22 cellular contexts compared by ENCODE assay signal in genomic region chr13:28110414-28110813, GRCh38. TPM values are rescaled to one million over a fixed set of nuclear protein-coding genes. Genes with fewer than 3 reads are reported as not detected.
DNase-seq lines count a peak whose midpoint lies in the region; ATAC-seq, FAIRE-seq and TF ChIP-seq lines count a peak whose summit lies in the region.
"Had no signal": no experiment of that assay in that cellular context is flagged by ENCODE, and none has a peak within 500 bp of the region (broad histone marks: within the 10 kb centered on the region; RNA-seq: fewer than 3 reads in every experiment).

No MANE protein-coding gene starts in this region.

- H4K20me1 ChIP-seq in PC-3 (ENCODE audit: low read length): no peaks in the 10 kb centered on the region
- no peaks in the 10 kb centered on the region for H4K20me1 ChIP-seq in H1 (replicated peaks in 1 of 2; ENCODE audit: control insufficient read depth in 1 of 2, insufficient read depth in 2 of 2, low read length in 2 of 2)
- H4K20me1 ChIP-seq in PC-9 (ENCODE audit: insufficient read depth): no peaks in the 10 kb centered on the region

- H3K4me3 Mint-ChIP-seq in stimulated activated effector memory CD8-positive, alpha-beta T cell treated with anti-CD3 and anti-CD28 coated beads, Interleukin-12 subunit alpha, Interleukin-12 subunit beta, amount 100 ng/mL, for 72 hours: no peak overlapping the region
- H3K4me3 Mint-ChIP-seq: CD4-positive, CD25-positive, alpha-beta regulatory T cell; CD8-positive, alpha-beta memory T cell; HFFc6 had no signal

- POLR2A ChIA-PET in PC-3 (lab: Charles Lee; ENCODE audit: unreplicated experiment) (no interaction called here), H1 (lab: Charles Lee; ENCODE audit: partially characterized antibody) (no interaction called here), PC-9 (lab: Charles Lee; ENCODE audit: unreplicated experiment) (no interaction called here)

- H2AFZ ChIP-seq in PC-3 (ENCODE audit: low read length) (no peak overlapping the region), H1 (ENCODE audit: low read length) (peak overlapping the region; percentile 49; the same call in 1 of the 2 replicates), PC-9 (no peak overlapping the region)

- no peak overlapping the region for H4K5ac ChIP-seq in H1 (ENCODE audit: insufficient read length, low read depth, low read length)

- no peaks in the 10 kb centered on the region for H3K9me3 Mint-ChIP-seq in stimulated activated effector memory CD8-positive, alpha-beta T cell treated with anti-CD3 and anti-CD28 coated beads, Interleukin-12 subunit alpha, Interleukin-12 subunit beta, amount 100 ng/mL, for 72 hours
- H3K9me3 Mint-ChIP-seq: CD8-positive, alpha-beta memory T cell; HFFc6 had no signal

- no peaks in the 10 kb centered on the region for H3F3A ChIP-seq in PC-3 (ENCODE audit: low read length, unreplicated experiment)
- H3F3A ChIP-seq in PC-9 (ENCODE audit: insufficient read depth, low read depth): no peaks in the 10 kb centered on the region

- H3K14ac ChIP-seq in H1 (ENCODE audit: insufficient read length): no peak overlapping the region

- H3K9ac ChIP-seq in PC-3 (ENCODE audit: low read length) (no peak overlapping the region), H1 (replicated peaks in 1 of 4; ENCODE audit: extremely low read depth in 1 of 4, low read depth in 3 of 4, low read length in 3 of 4) (no peak overlapping the region)

- intact Hi-C loops in PC-3 (cut with micrococcal nuclease): no loop called here
- intact Hi-C loops in PC-9 (cut with micrococcal nuclease; ENCODE audit: unreplicated experiment): no loop called here

- TF ChIP-seq EP300 in H1 (IDR thresholded peaks at IDR 0.05; ENCODE audit: borderline replicate concordance in 1 of 2, low read depth in 2 of 2, low read length in 2 of 2): no peak

- H3K36me3 ChIP-seq in PC-3 (ENCODE audit: low read depth, low read length) (no peaks in the 10 kb centered on the region), H1 (ENCODE audit: control insufficient read depth in 2 of 4, insufficient read depth in 4 of 4, low read length in 3 of 4) (no peaks in the 10 kb centered on the region), PC-9 (ENCODE audit: low read depth) (no peaks in the 10 kb centered on the region)
- H3K36me3 ChIP-seq in effector memory CD4-positive, alpha-beta T cell (ENCODE audit: control insufficient read depth, insufficient read depth, low read length): no peaks in the 10 kb centered on the region
- H3K36me3 ChIP-seq: BE2C had no signal

- H3K27me3 ChIP-seq in PC-3 (ENCODE audit: low read length): 0 out of 2 replicates have a peak, but pooled peaks cover 4% of the 10 kb centered on the region
- H3K27me3 ChIP-seq in H1 (replicated peaks in 1 of 4; ENCODE audit: control insufficient read depth in 3 of 4, extremely low read depth in 1 of 4, insufficient read depth in 3 of 4, low read length in 3 of 4): no peaks in the 10 kb centered on the region; a peak in 1 of 7 replicates
- no peaks in the 10 kb centered on the region for H3K27me3 ChIP-seq in effector memory CD4-positive, alpha-beta T cell (replicated peaks; ENCODE audit: control insufficient read depth, insufficient read depth, low read length, poor library complexity, severe bottlenecking)
- peaks cover 32% of the 10 kb centered on the region for H3K27me3 ChIP-seq in PC-9 (ENCODE audit: insufficient read depth, low read depth)

- H3K23me2 ChIP-seq in H1 (ENCODE audit: low read depth, low read length): no peaks in the 10 kb centered on the region

- H3K56ac ChIP-seq in H1 (replicated peaks; ENCODE audit: insufficient read length, low read depth, low read length): no peak overlapping the region

- 87% methylated on average over 3 of the region's 3 CpGs; no CpG with 5 or more reads in 1 of the 2 experiments for WGBS in H1 (ENCODE audit: extremely low coverage in 1 of 2, insufficient coverage in 1 of 2, insufficient read length in 1 of 2, insufficient replicate concordance in 2 of 2, low coverage in 1 of 2, low lambda C conversion rate in 2 of 2, missing lambda C conversion rate in 1 of 2), 2 experiments

- CTCF ChIA-PET in PC-3 (lab: Charles Lee) (no interaction called here), H1 (lab: Charles Lee; ENCODE audit: partially characterized antibody) (interaction anchor here (1.0 kb wide), 1 partner anchor 15 kb away, joined by 4 read pairs; no protein-coding TSS in a partner anchor), PC-9 (lab: Charles Lee) (no interaction called here)

- H3K18ac ChIP-seq in H1 (ENCODE audit: extremely low read depth, low read length): no peak overlapping the region

- no peaks in the 10 kb centered on the region for H3K4me1 Mint-ChIP-seq in stimulated activated effector memory CD8-positive, alpha-beta T cell treated with anti-CD3 and anti-CD28 coated beads, Interleukin-12 subunit alpha, Interleukin-12 subunit beta, amount 100 ng/mL, for 72 hours
- H3K4me1 Mint-ChIP-seq: CD4-positive, CD25-positive, alpha-beta regulatory T cell; CD8-positive, alpha-beta memory T cell had no signal

- TF ChIP-seq RAD21 in H1 (IDR thresholded peaks at IDR 0.05 in 1 of 2, conservative IDR thresholded peaks at IDR 0.05 in 1 of 2; ENCODE audit: low read depth in 2 of 2, low read length in 2 of 2): no peak

- no peaks in the 10 kb centered on the region for H3K79me1 ChIP-seq in H1 (ENCODE audit: low read depth, low read length)

- H2BK5ac ChIP-seq in H1 (ENCODE audit: low read depth, low read length): no peak overlapping the region

- H3K4me3 ChIP-seq in PC-3 (ENCODE audit: low read length): no peak overlapping the region
- no peak overlapping the region for H3K4me3 ChIP-seq in H1 (ENCODE audit: extremely low read depth in 1 of 4, insufficient read depth in 2 of 4, low read depth in 3 of 4, low read length in 4 of 4)
- H3K4me3 ChIP-seq in effector memory CD4-positive, alpha-beta T cell (ENCODE audit: insufficient read depth, low read depth, low read length, poor library complexity, severe bottlenecking): no peak overlapping the region
- H3K4me3 ChIP-seq in PC-9: no peak overlapping the region

- H4K91ac ChIP-seq in H1 (replicated peaks; ENCODE audit: insufficient read length, low read length): no peak overlapping the region

- H3K4me2 ChIP-seq in PC-3 (ENCODE audit: low read length): no peak overlapping the region
- no peak overlapping the region for H3K4me2 ChIP-seq in H1 (ENCODE audit: insufficient read depth in 1 of 2, low read depth in 2 of 2, low read length in 2 of 2)
- no peak overlapping the region for H3K4me2 ChIP-seq in PC-9

- H4K8ac ChIP-seq in H1 (ENCODE audit: extremely low read depth, insufficient read depth, low read length): no peak overlapping the region

- H3K27ac Mint-ChIP-seq in stimulated activated effector memory CD8-positive, alpha-beta T cell treated with anti-CD3 and anti-CD28 coated beads, Interleukin-12 subunit alpha, Interleukin-12 subunit beta, amount 100 ng/mL, for 72 hours: no peak overlapping the region
- H3K27ac Mint-ChIP-seq: CD8-positive, alpha-beta memory T cell; HFFc6 had no signal

- H2BK120ac ChIP-seq in H1 (replicated peaks; ENCODE audit: low read depth, low read length): no peak overlapping the region

- no peaks in the 10 kb centered on the region for H3K79me2 ChIP-seq in PC-3 (ENCODE audit: low read length)
- no peaks in the 10 kb centered on the region for H3K79me2 ChIP-seq in H1 (ENCODE audit: control insufficient read depth in 1 of 2, insufficient read depth in 2 of 2, low read length in 2 of 2)
- H3K79me2 ChIP-seq in PC-9 (ENCODE audit: low read depth): no peaks in the 10 kb centered on the region

- no peak for TF ChIP-seq POLR2A in H1 (IDR thresholded peaks at IDR 0.05; ENCODE audit: control extremely low read depth in 1 of 2, low read depth in 2 of 2, low read length in 2 of 2)

- no peak overlapping the region for H2AK5ac ChIP-seq in H1 (ENCODE audit: low read depth, low read length)

- H2BK12ac ChIP-seq in H1 (ENCODE audit: low read depth, low read length): 0 out of 2 replicates have a peak overlapping the region, but pooled peaks have one; percentile 1

- H2BK15ac ChIP-seq in H1 (ENCODE audit: low read length): 0 out of 2 replicates have a peak overlapping the region, but pooled peaks have one; percentile 61

- H3K36me3 Mint-ChIP-seq in stimulated activated effector memory CD8-positive, alpha-beta T cell treated with anti-CD3 and anti-CD28 coated beads, Interleukin-12 subunit alpha, Interleukin-12 subunit beta, amount 100 ng/mL, for 72 hours: no peaks in the 10 kb centered on the region
- H3K36me3 Mint-ChIP-seq: CD4-positive, CD25-positive, alpha-beta regulatory T cell; CD8-positive, alpha-beta memory T cell had no signal

- no TSS peak for BruUV-seq in PC-3 (replicated peaks; lab: Mats Ljungman, UMichigan)
- no TSS peak for BruUV-seq in PC-9 (replicated peaks; lab: Mats Ljungman, UMichigan)

- DNase-seq in HT1080 (ENCODE audit: low read depth) (peak; percentile 21), PC-3 (peak; percentile 17), H1 (ENCODE audit: low read depth in 1 of 2, low spot score in 2 of 2) (no peak), PC-9 (no peak)
- DNase-seq in stimulated activated effector memory CD8-positive, alpha-beta T cell treated with anti-CD3 and anti-CD28 coated beads, Interleukin-12 subunit alpha, Interleukin-12 subunit beta, amount 100 ng/mL, for 72 hours (ENCODE audit: low spot score in 2 of 2): no peak
- no peak for DNase-seq in effector memory CD4-positive, alpha-beta T cell
- DNase-seq: ACHN; BE2C; C1 segment of cervical spinal cord; CD4-positive, CD25-positive, alpha-beta regulatory T cell; CD8-positive, alpha-beta memory T cell; COR-L47; GDM1; H7; HFFc6; KG1 had no signal

- H3K9me2 ChIP-seq in PC-3 (replicated peaks; ENCODE audit: low read length): no peaks in the 10 kb centered on the region
- no peaks in the 10 kb centered on the region for H3K9me2 ChIP-seq in PC-9 (ENCODE audit: insufficient read depth)

- no peak overlapping the region for H3K4ac ChIP-seq in H1 (replicated peaks; ENCODE audit: insufficient read length, low read depth, low read length)

- ATAC-seq in PC-3 (no peak), GM18867 (IDR thresholded peaks at IDR 0.05; ENCODE audit: unreplicated experiment) (no peak)
- peak; percentile 16 for ATAC-seq in stimulated activated effector memory CD8-positive, alpha-beta T cell treated with anti-CD3 and anti-CD28 coated beads, Interleukin-12 subunit alpha, Interleukin-12 subunit beta, amount 100 ng/mL, for 72 hours
- ATAC-seq: HCT116 had no signal

- H3K23ac ChIP-seq in H1 (ENCODE audit: insufficient read length): no peak overlapping the region

- no peak overlapping the region for H2BK20ac ChIP-seq in H1 (ENCODE audit: low read length)

- H3K4me1 ChIP-seq in PC-3 (ENCODE audit: insufficient read depth, low read length): no peaks in the 10 kb centered on the region
- H3K4me1 ChIP-seq in H1 (replicated peaks in 1 of 4; ENCODE audit: control insufficient read depth in 3 of 4, insufficient read depth in 4 of 4, low read length in 3 of 4): no peaks in the 10 kb centered on the region; a peak in 1 of 7 replicates
- H3K4me1 ChIP-seq in effector memory CD4-positive, alpha-beta T cell (ENCODE audit: control insufficient read depth, insufficient read depth, low read length, poor library complexity, severe bottlenecking): no peaks in the 10 kb centered on the region
- no peaks in the 10 kb centered on the region for H3K4me1 ChIP-seq in PC-9 (replicated peaks; ENCODE audit: insufficient read depth)
- H3K4me1 ChIP-seq: BE2C had no signal

- no peak for FAIRE-seq in H1 (lab: Jason Lieb, UNC)
- FAIRE-seq: A204.1, D721Med, GM12892, GM18507 had no signal

- H3K9me3 ChIP-seq in PC-3 (ENCODE audit: low read length) (no peaks in the 10 kb centered on the region), H1 (ENCODE audit: insufficient read depth in 2 of 2, low read depth in 1 of 2, low read length in 1 of 2) (no peaks in the 10 kb centered on the region), PC-9 (ENCODE audit: insufficient read depth, low read depth) (no peaks in the 10 kb centered on the region)
- no peaks in the 10 kb centered on the region for H3K9me3 ChIP-seq in effector memory CD4-positive, alpha-beta T cell (ENCODE audit: control insufficient read depth, low read length)
- H3K9me3 ChIP-seq: BE2C had no signal

- H3K27ac ChIP-seq in PC-3 (ENCODE audit: low read length) (no peak overlapping the region), H1 (ENCODE audit: low read depth, low read length) (no peak overlapping the region), PC-9 (no peak overlapping the region)
- no peak overlapping the region for H3K27ac ChIP-seq in effector memory CD4-positive, alpha-beta T cell (ENCODE audit: insufficient read depth, low read length, poor library complexity, severe bottlenecking)

- TF ChIP-seq CTCF in PC-3 (conservative IDR thresholded peaks at IDR 0.05; ENCODE audit: low read depth, low read length): no peak
- TF ChIP-seq CTCF in H1 (IDR thresholded peaks at IDR 0.05; ENCODE audit: control extremely low read depth in 1 of 3, insufficient read depth in 1 of 3, low read depth in 1 of 3, low read length in 3 of 3): no peak
- TF ChIP-seq CTCF in PC-9 (conservative IDR thresholded peaks at IDR 0.05): no peak

RNA-seq across cellular contexts. Expression of gene FLT3, which starts 10.0 kb away (rescaled TPM):
- total RNA-seq in HT1080 (2014; rRNA removed; shearing (Covaris generic)): not detected in 2 replicates
- polyA plus RNA-seq in HT1080 (2015; cell fraction: cytosol; rRNA removed): not detected in 2 replicates
- not detected in 2 replicates for polyA plus RNA-seq in HT1080 (2015; cell fraction: nucleus; rRNA removed)
- not detected in 2 replicates for total RNA-seq in PC-3 (2014; rRNA removed)
- 0.65 and 0.71 TPM in 2 replicates for total RNA-seq in H1 (2021; fragmentation: NEBNext Ultra II Directional; extraction: Animal tissue kit (Norgen Biotek cat#: 25700))
- polyA plus RNA-seq in H1 (2011; rRNA removed): 0.19 and 0.44 TPM in 2 replicates
- polyA plus RNA-seq in H1 (2011; cell fraction: cytosol; rRNA removed): 0.58 TPM
- polyA plus RNA-seq in H1 (2011; cell fraction: nucleus; rRNA removed): 0.43 TPM
- polyA plus RNA-seq in H1 (2012, experiment 1 of 2): 0.45 to 0.84 TPM (median 0.53 TPM) in 4 replicates
- not detected for polyA plus RNA-seq in H1 (2012, experiment 2 of 2)
- polyA plus RNA-seq in H1 (2013, experiment 1 of 2): 0.49 TPM
- polyA plus RNA-seq in H1 (2013, experiment 2 of 2): 0.46 TPM
- 0.63 and 1.0 TPM in 2 replicates for polyA minus RNA-seq in H1 (2011; rRNA and poly(A)+ RNA removed)
- 0.66 TPM for polyA minus RNA-seq in H1 (2011; cell fraction: cytosol; rRNA and poly(A)+ RNA removed)
- polyA minus RNA-seq in H1 (2011; cell fraction: nucleus; rRNA and poly(A)+ RNA removed): 0.80 TPM
- not detected in 2 replicates for total RNA-seq in PC-9 (2021)
- total RNA-seq: HFFc6 had no signal
- polyA plus RNA-seq: CD4-positive, CD25-positive, alpha-beta regulatory T cell; CD8-positive, alpha-beta memory T cell had no signal

RNA-seq across cellular contexts. Expression of gene PAN3, which starts 27.9 kb away (rescaled TPM):
- 8.1 and 14.1 TPM in 2 replicates for total RNA-seq in HT1080 (2014; rRNA removed; shearing (Covaris generic))
- polyA plus RNA-seq in HT1080 (2015; cell fraction: cytosol; rRNA removed): 14.1 and 18.5 TPM in 2 replicates
- 28.6 and 37.9 TPM in 2 replicates for polyA plus RNA-seq in HT1080 (2015; cell fraction: nucleus; rRNA removed)
- total RNA-seq in PC-3 (2014; rRNA removed) (14.6 and 21.8 TPM in 2 replicates), PC-9 (2021) (29.2 and 34.6 TPM in 2 replicates)
- 39.2 and 39.3 TPM in 2 replicates for total RNA-seq in H1 (2021; fragmentation: NEBNext Ultra II Directional; extraction: Animal tissue kit (Norgen Biotek cat#: 25700))
- polyA plus RNA-seq in H1 (2011; rRNA removed): 9.7 and 12.7 TPM in 2 replicates
- 13.7 TPM for polyA plus RNA-seq in H1 (2011; cell fraction: cytosol; rRNA removed)
- polyA plus RNA-seq in H1 (2011; cell fraction: nucleus; rRNA removed): 15.2 TPM
- 12.0 to 30.7 TPM (median 16.0 TPM) in 4 replicates for polyA plus RNA-seq in H1 (2012, experiment 1 of 2)
- 1.7 TPM for polyA plus RNA-seq in H1 (2012, experiment 2 of 2)
- 17.2 TPM for polyA plus RNA-seq in H1 (2013, experiment 1 of 2)
- 15.1 TPM for polyA plus RNA-seq in H1 (2013, experiment 2 of 2)
- 64.3 and 84.7 TPM in 2 replicates for polyA minus RNA-seq in H1 (2011; rRNA and poly(A)+ RNA removed)
- 25.8 TPM for polyA minus RNA-seq in H1 (2011; cell fraction: cytosol; rRNA and poly(A)+ RNA removed)
- 73.6 TPM for polyA minus RNA-seq in H1 (2011; cell fraction: nucleus; rRNA and poly(A)+ RNA removed)

Comparison
In these comparisons a context has a peak if more than half of its experiments do, and no peak if none do; other contexts are left out.
1. DNase-seq: peak in HT1080 (single experiment) and PC-3 (single experiment); none in H1 (0 of 2), stimulated activated effector memory CD8-positive, alpha-beta T cell treated with anti-CD3 and anti-CD28 coated beads, Interleukin-12 subunit alpha, Interleukin-12 subunit beta, amount 100 ng/mL, for 72 hours (0 of 2), effector memory CD4-positive, alpha-beta T cell (0 of 3) and PC-9 (0 of 2).